10 cellular contexts compared by ENCODE assay signal in genomic region chr9:114371986-114372917, GRCh38. TPM values are rescaled to one million over a fixed set of nuclear protein-coding genes. Genes with fewer than 3 reads are reported as not detected.
A peak's percentile ranks its signal among the peaks of the same experiment; 100 is the strongest.
DNase-seq lines count a peak whose midpoint lies in the region; ATAC-seq and TF ChIP-seq lines count a peak whose summit lies in the region.
"Had no signal": no experiment of that assay in that cellular context is flagged by ENCODE, and none has a peak within 500 bp of the region (broad histone marks: within the 10 kb centered on the region; RNA-seq: fewer than 3 reads in every experiment).

No MANE protein-coding gene starts in this region.

- TF ChIP-seq POLR2A in heart left ventricle (IDR thresholded peaks at IDR 0.05), result no peak

- no peaks in the 10 kb centered on the region for H3K9me3 ChIP-seq in heart left ventricle
- H3K9me3 ChIP-seq in smooth muscle cell (replicated peaks; ENCODE audit: low read depth), result no peaks in the 10 kb centered on the region

- H3K79me2 ChIP-seq in smooth muscle cell (ENCODE audit: low read depth), result no peaks in the 10 kb centered on the region

- peaks cover 43% of the 10 kb centered on the region for H3K36me3 Mint-ChIP-seq in activated T-cell treated with anti-CD3 and anti-CD28 coated beads, Interleukin-2, amount 50 U/mL, for 4 hours (ENCODE audit: insufficient read depth)

- WGBS in heart left ventricle, 4 donors, result 46 to 51% (median 48%) methylated on average over 9 to 14 of the region's 14 CpGs
- 70% methylated on average over 14 of the region's 14 CpGs for WGBS in smooth muscle cell (ENCODE audit: low lambda C conversion rate)

- H3K36me3 ChIP-seq in heart left ventricle (peaks cover 0 to 77% (median 30%) of the 10 kb centered on the region in 9 donors), smooth muscle cell (ENCODE audit: low read depth) (no peaks in the 10 kb centered on the region)

- no peak overlapping the region for H2AFZ ChIP-seq in smooth muscle cell (ENCODE audit: low read depth)

- DNase-seq in Jurkat, Clone E6-1 (ENCODE audit: low read depth, low spot score), result peak; percentile 91
- DNase-seq in activated T-cell treated with anti-CD3 and anti-CD28 coated beads, Interleukin-2, amount 50 U/mL, for 4 hours, result no peak
- peak in 1 of 5 donors; percentile 51 for DNase-seq in heart left ventricle
- DNase-seq in cerebellar cortex (ENCODE audit: low spot score), result no peak
- DNase-seq in smooth muscle cell (lab: John Stamatoyannopoulos, UW; ENCODE audit: unreplicated experiment), result no peak

- no peaks in the 10 kb centered on the region for H3K27me3 Mint-ChIP-seq in activated T-cell treated with anti-CD3 and anti-CD28 coated beads, Interleukin-2, amount 50 U/mL, for 4 hours (ENCODE audit: low read depth)

- H3F3A ChIP-seq in smooth muscle cell (ENCODE audit: low read depth), result no peaks in the 10 kb centered on the region

- H4K20me1 ChIP-seq in smooth muscle cell (ENCODE audit: low read depth), result no peaks in the 10 kb centered on the region

- H3K4me3 ChIP-seq in Jurkat, Clone E6-1 (ENCODE audit: low read length), result peak overlapping the region; percentile 54
- peak overlapping the region in 1 of 12 donors; percentile 29 for H3K4me3 ChIP-seq in heart left ventricle
- H3K4me3 ChIP-seq in smooth muscle cell, result no peak overlapping the region

- ATAC-seq in GM18909 (IDR thresholded peaks at IDR 0.05; ENCODE audit: poor library complexity, unreplicated experiment) (peak; percentile 41), heart left ventricle (peak; percentile 21 to 50 (median 41)), HG03521 (IDR thresholded peaks at IDR 0.05; ENCODE audit: unreplicated experiment) (no peak)
- peak; percentile 50 to 52 for ATAC-seq in activated T-cell treated with anti-CD3 and anti-CD28 coated beads, Interleukin-2, amount 50 U/mL, for 4 hours

- peak overlapping the region; percentile 65 for H3K4me3 Mint-ChIP-seq in activated T-cell treated with anti-CD3 and anti-CD28 coated beads, Interleukin-2, amount 50 U/mL, for 4 hours

- no peak overlapping the region for H3K9ac ChIP-seq in smooth muscle cell (ENCODE audit: low read depth)

- no peaks in the 10 kb centered on the region for H3K9me3 Mint-ChIP-seq in activated T-cell treated with anti-CD3 and anti-CD28 coated beads, Interleukin-2, amount 50 U/mL, for 4 hours

- H3K27me3 ChIP-seq in heart left ventricle, result no peaks in the 10 kb centered on the region
- H3K27me3 ChIP-seq in smooth muscle cell (ENCODE audit: low read depth), result no peaks in the 10 kb centered on the region

- H3K27ac ChIP-seq in heart left ventricle, result peak overlapping the region in 6 of 12 donors; percentile 11 to 84 (median 30)
- peak overlapping the region; percentile 92 for H3K27ac ChIP-seq in temporal lobe (ENCODE audit: low read depth, low read length)
- no peak overlapping the region for H3K27ac ChIP-seq in smooth muscle cell (ENCODE audit: low read depth)

- H3K4me2 ChIP-seq in smooth muscle cell, result no peak overlapping the region

- intact Hi-C loops in heart left ventricle (cut with DNase I), result no loop called here

- H3K4me1 ChIP-seq in heart left ventricle, result peaks cover 0 to 85% (median 13%) of the 10 kb centered on the region in 12 donors
- no peaks in the 10 kb centered on the region for H3K4me1 ChIP-seq in smooth muscle cell (ENCODE audit: low read depth)

- peaks cover 92% of the 10 kb centered on the region for H3K4me1 Mint-ChIP-seq in activated T-cell treated with anti-CD3 and anti-CD28 coated beads, Interleukin-2, amount 50 U/mL, for 4 hours (ENCODE audit: low read depth)

- TF ChIP-seq CTCF in heart left ventricle (IDR thresholded peaks at IDR 0.05) (no peak), smooth muscle cell (IDR thresholded peaks at IDR 0.05; ENCODE audit: borderline replicate concordance, insufficient read depth, poor library complexity, severe bottlenecking) (no peak)

RNA-seq across cellular contexts. Expression of gene AKNA, which starts 15.5 kb away (rescaled TPM):
- polyA plus RNA-seq in Jurkat, Clone E6-1 (2012; ENCODE audit: insufficient read depth, insufficient read length), result 45.2 TPM
- total RNA-seq in activated T-cell treated with anti-CD3 and anti-CD28 coated beads, Interleukin-2, amount 50 U/mL, for 4 hours, result 10 to 100 TPM; 77.2 to 81.7 (median 80.6) TPM
- total RNA-seq in heart left ventricle (10 to 100 TPM in 2 of 9 donors, 1 to 10 TPM in 7; 2.5 to 30.8 (median 4.3) TPM), temporal lobe (4.7 TPM), smooth muscle cell (3.0 and 4.7 TPM in 2 replicates)
- polyA plus RNA-seq in heart left ventricle (1 to 10 TPM; 4.4 to 4.6 TPM), smooth muscle cell (2.8 and 3.2 TPM in 2 replicates)

RNA-seq across cellular contexts. Expression of gene ORM2, which starts 42.6 kb away (rescaled TPM):
- polyA plus RNA-seq in Jurkat, Clone E6-1 (2012; ENCODE audit: insufficient read depth, insufficient read length), result not detected
- 1 to 10 TPM in 1 of 3 donors, under 1 TPM in 1, not detected in 1; 0.84 to 1.0 TPM for total RNA-seq in activated T-cell treated with anti-CD3 and anti-CD28 coated beads, Interleukin-2, amount 50 U/mL, for 4 hours
- not detected for total RNA-seq in heart left ventricle
- under 1 TPM in 1 of 2 donors, not detected in 1; 0.14 TPM for polyA plus RNA-seq in heart left ventricle
- total RNA-seq in temporal lobe, result not detected
- 0.27 TPM in 1 of 2 replicates, not detected in the other for total RNA-seq in smooth muscle cell
- polyA plus RNA-seq in smooth muscle cell, result not detected in 2 replicates
- total RNA-seq: lung microvascular endothelial cell; T-helper 1 cell treated with Interleukin-12 subunit alpha and Interleukin-12 subunit beta and Interleukin-4 antibody, amounts not matched to agents 30 ng/mL and 1 ng/mL, for 36 hours had no signal

RNA-seq across cellular contexts. Expression of gene ORM1, which starts 49.4 kb away (rescaled TPM):
- polyA plus RNA-seq in Jurkat, Clone E6-1 (2012; ENCODE audit: insufficient read depth, insufficient read length), result not detected
- 1 to 10 TPM; 2.4 to 4.5 (median 3.5) TPM for total RNA-seq in activated T-cell treated with anti-CD3 and anti-CD28 coated beads, Interleukin-2, amount 50 U/mL, for 4 hours
- total RNA-seq in heart left ventricle (under 1 TPM in 2 of 9 donors, not detected in 7; 0.51 to 0.80 TPM), temporal lobe (not detected), smooth muscle cell (not detected in 2 replicates)
- polyA plus RNA-seq in heart left ventricle (under 1 TPM in 1 of 2 donors, not detected in 1; 1.00 TPM), smooth muscle cell (0.46 and 0.74 TPM in 2 replicates)
- total RNA-seq: lung microvascular endothelial cell; T-helper 1 cell treated with Interleukin-12 subunit alpha and Interleukin-12 subunit beta and Interleukin-4 antibody, amounts not matched to agents 30 ng/mL and 1 ng/mL, for 36 hours had no signal
